ENCODE assay signal across 8 cellular contexts in genomic region chr2:263022-263738, GRCh38. TPM values are rescaled to one million over a fixed set of nuclear protein-coding genes. Genes with fewer than 3 reads are reported as not detected.
DNase-seq lines count a peak whose midpoint lies in the region; ATAC-seq lines count a peak whose summit lies in the region.

No MANE protein-coding gene starts in this region.

- H3K4me3 Mint-ChIP-seq in naive thymus-derived CD4-positive, alpha-beta T cell: peak overlapping the region; percentile 75 to 98 (median 94)

- no peaks in the 10 kb centered on the region for H3K27me3 Mint-ChIP-seq in naive thymus-derived CD4-positive, alpha-beta T cell

- H3K27ac ChIP-seq in ACC112 (ENCODE audit: low read depth, low read length) (no peak overlapping the region), HUES64 (ENCODE audit: low read depth, low read length) (no peak overlapping the region), ectodermal cell (ENCODE audit: insufficient read depth, low read depth, low read length, poor library complexity, severe bottlenecking) (no peak overlapping the region)
- H3K27ac ChIP-seq in naive thymus-derived CD4-positive, alpha-beta T cell (ENCODE audit: low read depth, low read length): peak overlapping the region; percentile 87

- peak overlapping the region; percentile 86 for H2AFZ ChIP-seq in ACC112 (ENCODE audit: low read length, unreplicated experiment)

- DNase-seq in naive thymus-derived CD4-positive, alpha-beta T cell: peak in 2 of 9 donors; percentile 12 to 13
- DNase-seq in SW 1271 (lab: John Stamatoyannopoulos, UW): no peak

- H3K4me1 Mint-ChIP-seq in naive thymus-derived CD4-positive, alpha-beta T cell: peaks cover 12 to 63% (median 37%) of the 10 kb centered on the region in 7 donors

- peak overlapping the region; percentile 29 to 98 (median 88) for H3K27ac Mint-ChIP-seq in naive thymus-derived CD4-positive, alpha-beta T cell

- no peak for ATAC-seq in naive thymus-derived CD4-positive, alpha-beta T cell
- ATAC-seq in HG02798 (IDR thresholded peaks at IDR 0.05; ENCODE audit: poor library complexity, unreplicated experiment): no peak
- no peak for ATAC-seq in HG02763 (IDR thresholded peaks at IDR 0.05; ENCODE audit: unreplicated experiment)
- no peak for ATAC-seq in GM19351 (IDR thresholded peaks at IDR 0.05; ENCODE audit: unreplicated experiment)

- peak overlapping the region; percentile 68; the same call in 1 of the 2 replicates for H3K9ac ChIP-seq in HUES64 (ENCODE audit: low read depth, low read length)

- H3K27me3 ChIP-seq in ACC112 (ENCODE audit: insufficient read depth, low read length) (no peaks in the 10 kb centered on the region), HUES64 (ENCODE audit: insufficient read depth, low read length) (peaks cover 21% of the 10 kb centered on the region), ectodermal cell (ENCODE audit: control insufficient read depth, insufficient read depth, low read length, poor library complexity, severe bottlenecking) (peaks cover 16% of the 10 kb centered on the region)
- no peaks in the 10 kb centered on the region for H3K27me3 ChIP-seq in naive thymus-derived CD4-positive, alpha-beta T cell (ENCODE audit: control insufficient read depth in 2 of 2, insufficient read depth in 2 of 2, low read length in 2 of 2)

- peak overlapping the region; percentile 99 for H3K4me3 ChIP-seq in ACC112 (ENCODE audit: low read depth, low read length)
- H3K4me3 ChIP-seq in HUES64 (ENCODE audit: low read length): peak overlapping the region; percentile 88
- H3K4me3 ChIP-seq in ectodermal cell (ENCODE audit: insufficient read depth, low read depth, low read length): peak overlapping the region; percentile 76
- peak overlapping the region; percentile 90 for H3K4me3 ChIP-seq in naive thymus-derived CD4-positive, alpha-beta T cell (ENCODE audit: low read length)

- H3K79me2 ChIP-seq in ACC112 (ENCODE audit: control insufficient read depth, insufficient read depth, low read length, unreplicated experiment): peaks cover 44% of the 10 kb centered on the region

- H3K9me3 ChIP-seq in HUES64 (ENCODE audit: insufficient read depth, low read depth, low read length): peaks cover 12% of the 10 kb centered on the region
- H3K9me3 ChIP-seq in ectodermal cell (ENCODE audit: control insufficient read depth, low read length): no peaks in the 10 kb centered on the region
- peaks cover 0 to 7% (median 0%) of the 10 kb centered on the region in 3 experiments for H3K9me3 ChIP-seq in naive thymus-derived CD4-positive, alpha-beta T cell (ENCODE audit: control insufficient read depth in 2 of 3, low read length in 3 of 3)

- POLR2A ChIA-PET in naive thymus-derived CD4-positive, alpha-beta T cell (lab: Charles Lee): interaction anchor here (0.6 to 2.1 kb wide), 5 partner anchors 23 to 93 kb away, joined by 3 to 12 read pairs (median 4); no protein-coding TSS in a partner anchor

- H3K4me1 ChIP-seq in ACC112 (ENCODE audit: control insufficient read depth, insufficient read depth, low read length, unreplicated experiment) (peaks cover 19% of the 10 kb centered on the region), HUES64 (ENCODE audit: insufficient read depth, low read length) (peaks cover 18% of the 10 kb centered on the region), ectodermal cell (ENCODE audit: control insufficient read depth, insufficient read depth, low read length) (peaks cover 6% of the 10 kb centered on the region)
- H3K4me1 ChIP-seq in naive thymus-derived CD4-positive, alpha-beta T cell (ENCODE audit: control insufficient read depth in 2 of 2, insufficient read depth in 2 of 2, low read length in 2 of 2): peaks cover 21 to 26% of the 10 kb centered on the region in 2 donors

- peaks cover 18% of the 10 kb centered on the region for H3K36me3 ChIP-seq in ACC112 (ENCODE audit: insufficient read depth, low read length)
- peaks cover 14% of the 10 kb centered on the region; the same call in 1 of the 2 replicates for H3K36me3 ChIP-seq in HUES64 (ENCODE audit: insufficient read depth, low read length)
- no peaks in the 10 kb centered on the region for H3K36me3 ChIP-seq in ectodermal cell (ENCODE audit: control insufficient read depth, insufficient read depth, low read length)
- no peaks in the 10 kb centered on the region for H3K36me3 ChIP-seq in naive thymus-derived CD4-positive, alpha-beta T cell (ENCODE audit: control insufficient read depth in 2 of 3, insufficient read depth in 3 of 3, low read length in 3 of 3)

- peaks cover 0 to 16% (median 6%) of the 10 kb centered on the region in 11 donors for H3K9me3 Mint-ChIP-seq in naive thymus-derived CD4-positive, alpha-beta T cell

- WGBS in HUES64: 77% methylated on average over 42 of the region's 42 CpGs
- WGBS in ectodermal cell, 2 experiments: 71 to 76% methylated on average over 42 of the region's 42 CpGs

- intact Hi-C loops in naive thymus-derived CD4-positive, alpha-beta T cell (cut with micrococcal nuclease): loop anchor here in 1 of 2 donors (5.0 kb wide), 2 partner anchors 174 to 374 kb away; no protein-coding TSS in a partner anchor

- peaks cover 4 to 34% (median 16%) of the 10 kb centered on the region in 5 donors for H3K36me3 Mint-ChIP-seq in naive thymus-derived CD4-positive, alpha-beta T cell

- CTCF ChIA-PET in naive thymus-derived CD4-positive, alpha-beta T cell (lab: Charles Lee): no interaction called here

RNA-seq across cellular contexts. Expression of gene SH3YL1, which starts 0.7 kb away (rescaled TPM):
- polyA plus RNA-seq in HUES64 (2013, experiment 1 of 2): 13.5 TPM
- 19.5 TPM for polyA plus RNA-seq in HUES64 (2013, experiment 2 of 2)
- polyA plus RNA-seq in ectodermal cell (2013, experiment 1 of 4): 28.9 TPM
- 28.7 TPM for polyA plus RNA-seq in ectodermal cell (2013, experiment 2 of 4)
- 30.9 TPM for polyA plus RNA-seq in ectodermal cell (2013, experiment 3 of 4)
- 30.9 TPM for polyA plus RNA-seq in ectodermal cell (2013, experiment 4 of 4)
- 10 to 100 TPM; 16.5 to 94.1 (median 52.2) TPM for total RNA-seq in naive thymus-derived CD4-positive, alpha-beta T cell
- 10 to 100 TPM; 33.5 to 60.9 TPM for polyA plus RNA-seq in naive thymus-derived CD4-positive, alpha-beta T cell

RNA-seq across cellular contexts. Expression of gene ACP1, which starts 1.6 kb away (rescaled TPM):
- polyA plus RNA-seq in HUES64 (2013, experiment 1 of 2): 143 TPM
- 147 TPM for polyA plus RNA-seq in HUES64 (2013, experiment 2 of 2)
- 175 TPM for polyA plus RNA-seq in ectodermal cell (2013, experiment 1 of 4)
- polyA plus RNA-seq in ectodermal cell (2013, experiment 2 of 4): 183 TPM
- polyA plus RNA-seq in ectodermal cell (2013, experiment 3 of 4): 170 TPM
- 180 TPM for polyA plus RNA-seq in ectodermal cell (2013, experiment 4 of 4)
- 10 to 100 TPM; 61.1 to 92.7 (median 86.1) TPM for total RNA-seq in naive thymus-derived CD4-positive, alpha-beta T cell
- 100 to 1,000 TPM; 153 to 199 TPM for polyA plus RNA-seq in naive thymus-derived CD4-positive, alpha-beta T cell

RNA-seq across cellular contexts. Expression of gene ALKAL2, which starts 24.7 kb away (rescaled TPM):
- 4.0 TPM for polyA plus RNA-seq in HUES64 (2013, experiment 1 of 2)
- 7.2 TPM for polyA plus RNA-seq in HUES64 (2013, experiment 2 of 2)
- polyA plus RNA-seq in ectodermal cell (2013, experiment 1 of 4): 0.98 TPM
- 0.84 TPM for polyA plus RNA-seq in ectodermal cell (2013, experiment 2 of 4)
- polyA plus RNA-seq in ectodermal cell (2013, experiment 3 of 4): 0.75 TPM
- 0.57 TPM for polyA plus RNA-seq in ectodermal cell (2013, experiment 4 of 4)
- under 1 TPM in 1 of 5 experiments, not detected in 4; 0.49 TPM for total RNA-seq in naive thymus-derived CD4-positive, alpha-beta T cell
- polyA plus RNA-seq in naive thymus-derived CD4-positive, alpha-beta T cell: under 1 TPM in 1 of 2 donors, not detected in 1; 0.18 TPM
